In genomic region chr1:1306661-1307260, GRCh38 we compare ENCODE assay signal across 8 cellular contexts. TPM values are rescaled to one million over a fixed set of nuclear protein-coding genes. Genes with fewer than 3 reads are reported as not detected.
DNase-seq lines count a peak whose midpoint lies in the region; ATAC-seq and TF ChIP-seq lines count a peak whose summit lies in the region.

No MANE protein-coding gene starts in this region.

- intact Hi-C loops in dorsolateral prefrontal cortex (cut with DNase I), result loop anchor here in 1 of 2 donors (5.0 kb wide), 3 partner anchors 41 to 274 kb away; partner anchors contain the start of gene DVL1

- peak overlapping the region; percentile 87 to 91 (median 90) for H3K4me3 Mint-ChIP-seq in CD4-positive, CD25-positive, alpha-beta regulatory T cell
- peak overlapping the region; percentile 94 for H3K4me3 Mint-ChIP-seq in neural progenitor cell

- no peak overlapping the region for H3K27ac ChIP-seq in CD4-positive, CD25-positive, alpha-beta regulatory T cell (ENCODE audit: insufficient read depth, low read length, poor library complexity, severe bottlenecking)
- peak overlapping the region; percentile 48 to 100 (median 98) for H3K27ac ChIP-seq in dorsolateral prefrontal cortex
- H3K27ac ChIP-seq in neural progenitor cell, result no peak overlapping the region

- peaks cover 46% of the 10 kb centered on the region for H3K4me1 ChIP-seq in CD4-positive, CD25-positive, alpha-beta regulatory T cell (ENCODE audit: control insufficient read depth, insufficient read depth, low read length, poor library complexity, severe bottlenecking)
- peaks cover 37% of the 10 kb centered on the region for H3K4me1 ChIP-seq in neural progenitor cell

- H3K9ac ChIP-seq in neural progenitor cell, result no peak overlapping the region

- H3K36me3 Mint-ChIP-seq in CD4-positive, CD25-positive, alpha-beta regulatory T cell, result no peaks in the 10 kb centered on the region
- no peaks in the 10 kb centered on the region for H3K36me3 Mint-ChIP-seq in neural progenitor cell

- peak overlapping the region; percentile 100 for H3K4me2 ChIP-seq in neural progenitor cell

- peak overlapping the region; percentile 75 to 91 (median 90) for H3K27ac Mint-ChIP-seq in CD4-positive, CD25-positive, alpha-beta regulatory T cell
- H3K27ac Mint-ChIP-seq in neural progenitor cell, result no peak overlapping the region

- peaks cover 0 to 3% (median 0%) of the 10 kb centered on the region in 7 donors for H3K9me3 Mint-ChIP-seq in CD4-positive, CD25-positive, alpha-beta regulatory T cell
- no peaks in the 10 kb centered on the region for H3K9me3 Mint-ChIP-seq in neural progenitor cell

- peaks cover 7% of the 10 kb centered on the region for H3K36me3 ChIP-seq in CD4-positive, CD25-positive, alpha-beta regulatory T cell (ENCODE audit: control insufficient read depth, insufficient read depth, low read length)
- H3K36me3 ChIP-seq in neural progenitor cell, result no peaks in the 10 kb centered on the region

- no peaks in the 10 kb centered on the region for H3K27me3 Mint-ChIP-seq in CD4-positive, CD25-positive, alpha-beta regulatory T cell
- peaks cover 4% of the 10 kb centered on the region for H3K27me3 Mint-ChIP-seq in neural progenitor cell (ENCODE audit: insufficient read depth, low read depth)

- H3K27me3 ChIP-seq in CD4-positive, CD25-positive, alpha-beta regulatory T cell (ENCODE audit: control insufficient read depth, insufficient read depth, low read length), result no peaks in the 10 kb centered on the region
- H3K27me3 ChIP-seq in dorsolateral prefrontal cortex, result no peaks in the 10 kb centered on the region
- H3K27me3 ChIP-seq in neural progenitor cell, result peaks cover 10% of the 10 kb centered on the region

- H3K9me3 ChIP-seq in CD4-positive, CD25-positive, alpha-beta regulatory T cell (ENCODE audit: control insufficient read depth in 2 of 2, low read length in 2 of 2), result no peaks in the 10 kb centered on the region
- H3K9me3 ChIP-seq in neural progenitor cell (ENCODE audit: low read depth), result no peaks in the 10 kb centered on the region

- peaks cover 24% of the 10 kb centered on the region for H3F3A ChIP-seq in neural progenitor cell (ENCODE audit: low read depth)

- DNase-seq in CD4-positive, CD25-positive, alpha-beta regulatory T cell, result no peak
- DNase-seq in NB4 (ENCODE audit: low read depth) (no peak), dorsolateral prefrontal cortex (no peak), neural progenitor cell (ENCODE audit: low spot score) (no peak), ecto neural progenitor cell (ENCODE audit: low spot score) (no peak), NCI-H1417 (lab: John Stamatoyannopoulos, UW) (no peak)

- no peak for TF ChIP-seq POLR2A in NB4 (IDR thresholded peaks at IDR 0.05; ENCODE audit: extremely low read depth, insufficient read length)

- peaks cover 5% of the 10 kb centered on the region for H3K79me2 ChIP-seq in neural progenitor cell (ENCODE audit: low read depth)

- peak overlapping the region; percentile 71 for H3K4me3 ChIP-seq in CD4-positive, CD25-positive, alpha-beta regulatory T cell (ENCODE audit: low read depth, low read length)
- H3K4me3 ChIP-seq in NB4 (ENCODE audit: low read depth, low read length) (peak overlapping the region; percentile 58), dorsolateral prefrontal cortex (peak overlapping the region; percentile 65 to 96 (median 88)), neural progenitor cell (peak overlapping the region; percentile 71)

- ATAC-seq in CD4-positive, CD25-positive, alpha-beta regulatory T cell (ENCODE audit: low read depth in 2 of 2), result no peak
- ATAC-seq in HG02973 (IDR thresholded peaks at IDR 0.05; ENCODE audit: unreplicated experiment), result no peak
- no peak for ATAC-seq in HG02870 (IDR thresholded peaks at IDR 0.05; ENCODE audit: unreplicated experiment)

- peaks cover 51% of the 10 kb centered on the region for H4K20me1 ChIP-seq in neural progenitor cell (ENCODE audit: low read depth)

- TF ChIP-seq CTCF in NB4 (IDR thresholded peaks at IDR 0.05; ENCODE audit: low read depth, low read length) (no peak), dorsolateral prefrontal cortex (IDR thresholded peaks at IDR 0.05 in 54 of 56, conservative IDR thresholded peaks at IDR 0.05 in 2 of 56; ENCODE audit: low read depth in 1 of 56, partially characterized antibody in 56 of 56) (no peak), neural progenitor cell (IDR thresholded peaks at IDR 0.05) (no peak)

- H3K4me1 Mint-ChIP-seq in CD4-positive, CD25-positive, alpha-beta regulatory T cell, result peaks cover 0 to 26% (median 8%) of the 10 kb centered on the region in 4 donors
- H3K4me1 Mint-ChIP-seq in neural progenitor cell, result peaks cover 18% of the 10 kb centered on the region

- H2AFZ ChIP-seq in neural progenitor cell (replicated peaks), result no peak overlapping the region

RNA-seq across cellular contexts. Expression of gene ACAP3, which starts 1.0 kb away (rescaled TPM):
- 75.5 TPM for total RNA-seq in CD4-positive, CD25-positive, alpha-beta regulatory T cell
- polyA plus RNA-seq in CD4-positive, CD25-positive, alpha-beta regulatory T cell, result 1 to 10 TPM; 2.7 to 9.0 (median 4.1) TPM
- 100 to 1,000 TPM in 119 of 120 experiments, 10 to 100 TPM in 1; 92.3 to 273 (median 164) TPM for total RNA-seq in dorsolateral prefrontal cortex
- total RNA-seq in neural progenitor cell (ENCODE audit: low replicate concordance), result 10.7 and 24.6 TPM in 2 replicates

RNA-seq across cellular contexts. Expression of gene PUSL1, which starts 1.6 kb away (rescaled TPM):
- total RNA-seq in CD4-positive, CD25-positive, alpha-beta regulatory T cell, result 18.3 TPM
- 10 to 100 TPM; 17.7 to 21.0 (median 19.1) TPM for polyA plus RNA-seq in CD4-positive, CD25-positive, alpha-beta regulatory T cell
- total RNA-seq in dorsolateral prefrontal cortex (10 to 100 TPM in 118 of 120 experiments, 1 to 10 TPM in 2; 9.1 to 22.8 (median 14.0) TPM), neural progenitor cell (ENCODE audit: low replicate concordance) (3.7 and 22.5 TPM in 2 replicates)

RNA-seq across cellular contexts. Expression of gene INTS11, which starts 17.7 kb away (rescaled TPM):
- total RNA-seq in CD4-positive, CD25-positive, alpha-beta regulatory T cell, result 138 TPM
- polyA plus RNA-seq in CD4-positive, CD25-positive, alpha-beta regulatory T cell, result 10 to 100 TPM; 66.2 to 74.0 (median 67.8) TPM
- total RNA-seq in dorsolateral prefrontal cortex (100 to 1,000 TPM in 109 of 120 experiments, 10 to 100 TPM in 11; 87.2 to 200 (median 130) TPM), neural progenitor cell (ENCODE audit: low replicate concordance) (62.4 and 116 TPM in 2 replicates)

RNA-seq across cellular contexts. Expression of gene CPTP, which starts 17.8 kb away (rescaled TPM):
- total RNA-seq in CD4-positive, CD25-positive, alpha-beta regulatory T cell, result 27.0 TPM
- 10 to 100 TPM; 21.4 to 40.1 (median 32.6) TPM for polyA plus RNA-seq in CD4-positive, CD25-positive, alpha-beta regulatory T cell
- total RNA-seq in dorsolateral prefrontal cortex (10 to 100 TPM; 16.2 to 34.2 (median 22.5) TPM), neural progenitor cell (ENCODE audit: low replicate concordance) (1.0 and 13.5 TPM in 2 replicates)

RNA-seq across cellular contexts. Expression of gene TAS1R3, which starts 24.3 kb away (rescaled TPM):
- total RNA-seq in CD4-positive, CD25-positive, alpha-beta regulatory T cell, result 2.0 TPM
- under 1 TPM in 2 of 4 donors, not detected in 2; 0.06 to 0.11 TPM for polyA plus RNA-seq in CD4-positive, CD25-positive, alpha-beta regulatory T cell
- total RNA-seq in dorsolateral prefrontal cortex, result 1 to 10 TPM in 6 of 120 experiments, under 1 TPM in 108, not detected in 6; 0.11 to 1.7 (median 0.38) TPM
- 0.22 TPM in 1 of 2 replicates, not detected in the other for total RNA-seq in neural progenitor cell (ENCODE audit: low replicate concordance)

Comparison
In these comparisons a context has a peak if more than half of its experiments do, and no peak if none do; other contexts are left out.
1. H3K27ac ChIP-seq: peak in dorsolateral prefrontal cortex (59 of 59); none in CD4-positive, CD25-positive, alpha-beta regulatory T cell (single experiment) and neural progenitor cell (single experiment).
2. Peak in every context shown above with its lines, with median percentiles within 50 percentile points of each other: H3K4me3 ChIP-seq.